8 cellular contexts compared by ENCODE assay signal in genomic region chr10:63217120-63217605, GRCh38.
DNase-seq lines count a peak whose midpoint lies in the region; ATAC-seq and TF ChIP-seq lines count a peak whose summit lies in the region.

No MANE protein-coding gene starts in this region.

- H3K9me3 Mint-ChIP-seq in activated naive CD4-positive, alpha-beta T cell treated with anti-CD3 and anti-CD28 coated beads, Interleukin-2, amount 10 ng/mL, durations not matched to agents 7 days and 5 days, result no peaks in the 10 kb centered on the region
- H3K9me3 Mint-ChIP-seq in naive thymus-derived CD8-positive, alpha-beta T cell, result no peaks in the 10 kb centered on the region

- no peaks in the 10 kb centered on the region for H3K27me3 Mint-ChIP-seq in activated naive CD4-positive, alpha-beta T cell treated with anti-CD3 and anti-CD28 coated beads, Interleukin-2, amount 10 ng/mL, durations not matched to agents 7 days and 5 days
- no peaks in the 10 kb centered on the region for H3K27me3 Mint-ChIP-seq in naive thymus-derived CD8-positive, alpha-beta T cell

- peak; percentile 32 for DNase-seq in activated naive CD4-positive, alpha-beta T cell treated with anti-CD3 and anti-CD28 coated beads, Interleukin-2, amount 10 ng/mL, durations not matched to agents 7 days and 5 days
- no peak for DNase-seq in activated naive CD4-positive, alpha-beta T cell (lab: John Stamatoyannopoulos, UW)
- peak; percentile 51 for DNase-seq in Jurkat, Clone E6-1 (ENCODE audit: low read depth, low spot score)
- DNase-seq in SKM-1 (lab: John Stamatoyannopoulos, UW; ENCODE audit: unreplicated experiment), result peak; percentile 24
- DNase-seq in epithelial cell of esophagus (ENCODE audit: low read depth), result peak; percentile 62
- DNase-seq in naive thymus-derived CD8-positive, alpha-beta T cell, result peak in 5 of 10 donors; percentile 15 to 72 (median 64)
- no peak for DNase-seq in stimulated activated CD4-positive, alpha-beta T cell treated with anti-CD3 and anti-CD28 coated beads, Interleukin-4, amount 100 ng/mL, for 4 hours

- no peak overlapping the region for H3K4me3 Mint-ChIP-seq in activated naive CD4-positive, alpha-beta T cell treated with anti-CD3 and anti-CD28 coated beads, Interleukin-2, amount 10 ng/mL, durations not matched to agents 7 days and 5 days
- peak overlapping the region in 5 of 10 donors; percentile 2 to 22 (median 15) for H3K4me3 Mint-ChIP-seq in naive thymus-derived CD8-positive, alpha-beta T cell

- ATAC-seq in GM21619 (IDR thresholded peaks at IDR 0.05; ENCODE audit: unreplicated experiment), result peak; percentile 75
- ATAC-seq in naive thymus-derived CD8-positive, alpha-beta T cell, result peak; percentile 79 to 90

- peak; percentile 58 for TF ChIP-seq CTCF in epithelial cell of esophagus (IDR thresholded peaks at IDR 0.05; ENCODE audit: insufficient read depth, low read depth, low read length, missing control alignments)

- POLR2A ChIA-PET in naive thymus-derived CD8-positive, alpha-beta T cell (lab: Charles Lee), result interaction anchor here (0.6 kb wide), 2 partner anchors 8 to 511 kb away, joined by 3 to 5 read pairs; no protein-coding TSS in a partner anchor

- no peak overlapping the region for H3K4me3 ChIP-seq in Jurkat, Clone E6-1 (ENCODE audit: low read length)
- no peak overlapping the region for H3K4me3 ChIP-seq in epithelial cell of esophagus (ENCODE audit: low read length)

- H3K4me1 Mint-ChIP-seq in activated naive CD4-positive, alpha-beta T cell treated with anti-CD3 and anti-CD28 coated beads, Interleukin-2, amount 10 ng/mL, durations not matched to agents 7 days and 5 days, result peaks cover 33% of the 10 kb centered on the region
- H3K4me1 Mint-ChIP-seq in naive thymus-derived CD8-positive, alpha-beta T cell, result peaks cover 14 to 56% (median 52%) of the 10 kb centered on the region in 4 donors

- H3K36me3 Mint-ChIP-seq in activated naive CD4-positive, alpha-beta T cell treated with anti-CD3 and anti-CD28 coated beads, Interleukin-2, amount 10 ng/mL, durations not matched to agents 7 days and 5 days, result peaks cover 19% of the 10 kb centered on the region
- peaks cover 0 to 34% (median 7%) of the 10 kb centered on the region in 3 donors for H3K36me3 Mint-ChIP-seq in naive thymus-derived CD8-positive, alpha-beta T cell

- H3K27ac Mint-ChIP-seq in activated naive CD4-positive, alpha-beta T cell treated with anti-CD3 and anti-CD28 coated beads, Interleukin-2, amount 10 ng/mL, durations not matched to agents 7 days and 5 days, result no peak overlapping the region
- peak overlapping the region in 9 of 10 donors; percentile 26 to 79 (median 65) for H3K27ac Mint-ChIP-seq in naive thymus-derived CD8-positive, alpha-beta T cell

- CTCF ChIA-PET in activated naive CD4-positive, alpha-beta T cell treated with anti-CD3 and anti-CD28 coated beads, Interleukin-2, amount 10 ng/mL, durations not matched to agents 7 days and 5 days (lab: Charles Lee), result interaction anchor here (0.7 to 2.8 kb wide), 17 partner anchors 8 to 503 kb away, joined by 3 to 18 read pairs (median 4); no protein-coding TSS in a partner anchor

Comparison
In these comparisons a context has a peak if more than half of its experiments do, and no peak if none do; other contexts are left out.
1. DNase-seq: peak in activated naive CD4-positive, alpha-beta T cell treated with anti-CD3 and anti-CD28 coated beads, Interleukin-2, amount 10 ng/mL, durations not matched to agents 7 days and 5 days (single experiment), Jurkat, Clone E6-1 (single experiment), SKM-1 (single experiment) and epithelial cell of esophagus (single experiment); none in activated naive CD4-positive, alpha-beta T cell (0 of 4) and stimulated activated CD4-positive, alpha-beta T cell treated with anti-CD3 and anti-CD28 coated beads, Interleukin-4, amount 100 ng/mL, for 4 hours (0 of 2).